ENCODE assay signal across 19 cellular contexts in the genomic region with DNA sequence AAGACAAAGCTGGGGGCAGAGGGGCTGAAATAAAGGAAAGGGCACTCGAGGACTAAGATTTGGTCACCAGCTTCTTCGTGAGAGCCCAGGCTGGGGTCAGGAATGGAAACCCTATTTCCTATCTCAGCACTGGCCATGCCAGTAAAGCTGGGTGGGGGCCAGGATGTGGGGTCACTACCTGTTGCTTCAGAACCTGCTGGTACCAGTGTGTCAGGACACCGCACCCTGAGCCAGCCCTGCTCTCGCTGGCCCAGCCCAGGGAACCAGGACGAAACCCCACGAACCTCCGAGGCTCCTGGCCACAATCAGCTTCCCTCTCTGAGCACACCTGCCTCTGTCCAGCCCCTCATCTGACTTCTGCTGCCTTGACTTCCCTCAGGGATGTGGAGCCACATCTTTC. TPM values are rescaled to one million over a fixed set of nuclear protein-coding genes. Genes with fewer than 3 reads are reported as not detected.
DNase-seq lines count a peak whose midpoint lies in the region; ATAC-seq and TF ChIP-seq lines count a peak whose summit lies in the region.
"Had no signal": no experiment of that assay in that cellular context is flagged by ENCODE, and none has a peak within 500 bp of the region (broad histone marks: within the 10 kb centered on the region; RNA-seq: fewer than 3 reads in every experiment).

No MANE protein-coding gene starts in this region.

- ATAC-seq in IMR-90 (ENCODE audit: low read depth): no peak
- ATAC-seq in aorta (ENCODE audit: low FRiP score): no peak
- no peak for ATAC-seq in T-helper 17 cell
- no peak for ATAC-seq in natural killer cell
- ATAC-seq: HCT116, K562 had no signal

- H2BK120ac ChIP-seq in IMR-90 (ENCODE audit: low read depth, low read length): no peak overlapping the region
- H2BK120ac ChIP-seq in mesenchymal stem cell (ENCODE audit: low read depth, low read length): no peak overlapping the region

- no peaks in the 10 kb centered on the region for H3K36me3 Mint-ChIP-seq in dendritic cell treated with granulocyte-macrophage colony-stimulating factor and Interleukin-4, amounts not matched to agents 40 ng/mL and 50 ng/mL, for 4 days (ENCODE audit: low read depth)
- H3K36me3 Mint-ChIP-seq in T-helper 17 cell (ENCODE audit: low read depth): peaks cover 8% of the 10 kb centered on the region
- H3K36me3 Mint-ChIP-seq in natural killer cell: no peaks in the 10 kb centered on the region
- H3K36me3 Mint-ChIP-seq: CD4-positive, CD25-positive, alpha-beta regulatory T cell; CD8-positive, alpha-beta memory T cell had no signal

- H3K27me3 ChIP-seq in IMR-90 (ENCODE audit: control insufficient read depth, insufficient read depth, low read length): peaks cover 3% of the 10 kb centered on the region; the same call in 1 of the 2 replicates
- H3K27me3 ChIP-seq in mesenchymal stem cell (ENCODE audit: control insufficient read depth in 1 of 2, insufficient read depth in 1 of 2, low read length in 2 of 2): peaks cover 0 to 6% of the 10 kb centered on the region in 2 experiments
- H3K27me3 ChIP-seq in aorta (ENCODE audit: control insufficient read depth in 1 of 2, insufficient read depth in 2 of 2, low read length in 1 of 2): no peaks in the 10 kb centered on the region

- no peak overlapping the region for H2BK20ac ChIP-seq in IMR-90 (ENCODE audit: low read depth, low read length)

- H3K79me1 ChIP-seq in IMR-90 (ENCODE audit: low read depth in 1 of 2, low read length in 2 of 2): peaks cover 0 to 9% of the 10 kb centered on the region in 2 experiments; a peak in 2 of 4 replicates
- H3K79me1 ChIP-seq in mesenchymal stem cell (replicated peaks; ENCODE audit: low read length, poor library complexity, severe bottlenecking): peaks cover 22% of the 10 kb centered on the region

- no peak overlapping the region for H3K4me2 ChIP-seq in IMR-90 (ENCODE audit: low read depth, low read length)
- H3K4me2 ChIP-seq in mesenchymal stem cell (ENCODE audit: low read length, poor library complexity, severe bottlenecking): no peak overlapping the region

- H3K36me3 ChIP-seq in IMR-90 (ENCODE audit: control insufficient read depth, insufficient read depth, low read length): no peaks in the 10 kb centered on the region
- peaks cover 0 to 12% of the 10 kb centered on the region in 2 experiments for H3K36me3 ChIP-seq in mesenchymal stem cell (ENCODE audit: control insufficient read depth in 1 of 2, insufficient read depth in 2 of 2, low read depth in 1 of 2, low read length in 2 of 2)
- H3K36me3 ChIP-seq in aorta (ENCODE audit: control insufficient read depth in 1 of 2, insufficient read depth in 2 of 2, low read length in 1 of 2): no peaks in the 10 kb centered on the region
- H3K36me3 ChIP-seq: BE2C had no signal

- no peak for TF ChIP-seq POLR2A in IMR-90 (IDR thresholded peaks at IDR 0.05; ENCODE audit: low read depth, low read length)

- H4K91ac ChIP-seq in IMR-90 (ENCODE audit: insufficient read depth, low read depth, low read length): no peak overlapping the region
- H4K91ac ChIP-seq in mesenchymal stem cell (ENCODE audit: low read length): no peak overlapping the region

- peaks cover 15% of the 10 kb centered on the region for H3K9me1 ChIP-seq in IMR-90 (ENCODE audit: insufficient read depth, low read length)

- H2AK9ac ChIP-seq in IMR-90 (replicated peaks; ENCODE audit: low read depth, low read length, poor library complexity): peak overlapping the region; percentile 35

- H3K4me3 Mint-ChIP-seq in dendritic cell treated with granulocyte-macrophage colony-stimulating factor and Interleukin-4, amounts not matched to agents 40 ng/mL and 50 ng/mL, for 4 days: no peak overlapping the region
- H3K4me3 Mint-ChIP-seq in T-helper 17 cell (no peak overlapping the region), natural killer cell (no peak overlapping the region)
- H3K4me3 Mint-ChIP-seq: CD4-positive, CD25-positive, alpha-beta regulatory T cell; CD8-positive, alpha-beta memory T cell had no signal

- H2BK15ac ChIP-seq in IMR-90 (ENCODE audit: low read depth, low read length) (no peak overlapping the region), mesenchymal stem cell (ENCODE audit: low read depth, poor library complexity, severe bottlenecking) (no peak overlapping the region)

- no peak overlapping the region for H3K27ac ChIP-seq in IMR-90 (ENCODE audit: insufficient read depth, low read length)
- H3K27ac ChIP-seq in mesenchymal stem cell (ENCODE audit: low read length, poor library complexity, severe bottlenecking): no peak overlapping the region
- no peak overlapping the region for H3K27ac ChIP-seq in aorta (ENCODE audit: low read depth in 1 of 2, low read length in 2 of 2)
- H3K27ac ChIP-seq: GM23248 had no signal

- H3K23ac ChIP-seq in IMR-90 (ENCODE audit: low read depth, low read length) (no peak overlapping the region), mesenchymal stem cell (ENCODE audit: low read length in 2 of 2) (no peak overlapping the region)

- POLR2A ChIA-PET in IMR-90 (lab: Charles Lee; ENCODE audit: unreplicated experiment): no interaction called here

- H4K20me1 ChIP-seq in IMR-90 (ENCODE audit: insufficient read depth, low read length): no peaks in the 10 kb centered on the region

- H2AFZ ChIP-seq in IMR-90 (replicated peaks; ENCODE audit: low read length, poor library complexity) (no peak overlapping the region), mesenchymal stem cell (ENCODE audit: low read depth, low read length) (no peak overlapping the region)

- no peak for TF ChIP-seq RAD21 in IMR-90 (IDR thresholded peaks at IDR 0.05; ENCODE audit: low read length)

- H3K18ac ChIP-seq in IMR-90 (ENCODE audit: low read depth, low read length) (no peak overlapping the region), mesenchymal stem cell (ENCODE audit: low read depth in 1 of 2, low read length in 2 of 2) (no peak overlapping the region)

- H3K14ac ChIP-seq in IMR-90 (replicated peaks; ENCODE audit: low read depth, low read length) (no peak overlapping the region), mesenchymal stem cell (ENCODE audit: low read length in 2 of 2) (no peak overlapping the region)

- H3K9me3 ChIP-seq in IMR-90 (ENCODE audit: control insufficient read depth, insufficient read depth, low read length) (no peaks in the 10 kb centered on the region), mesenchymal stem cell (ENCODE audit: control insufficient read depth, low read length) (no peaks in the 10 kb centered on the region), aorta (ENCODE audit: control insufficient read depth, low read length) (no peaks in the 10 kb centered on the region), T-helper 17 cell (ENCODE audit: control insufficient read depth, low read length, poor library complexity, severe bottlenecking) (no peaks in the 10 kb centered on the region)
- H3K9me3 ChIP-seq: BE2C had no signal

- peak overlapping the region; percentile 37 for H3K27ac Mint-ChIP-seq in dendritic cell treated with granulocyte-macrophage colony-stimulating factor and Interleukin-4, amounts not matched to agents 40 ng/mL and 50 ng/mL, for 4 days
- H3K27ac Mint-ChIP-seq in T-helper 17 cell: no peak overlapping the region
- no peak overlapping the region for H3K27ac Mint-ChIP-seq in natural killer cell
- H3K27ac Mint-ChIP-seq: CD8-positive, alpha-beta memory T cell had no signal

- DNase-seq in IMR-90 (no peak), mesenchymal stem cell (no peak), aorta (peak; percentile 40 to 54), T-helper 17 cell (no peak), middle frontal gyrus (ENCODE audit: extremely low spot score, low spot score) (no peak), natural killer cell (no peak)
- DNase-seq: ACHN; BE2C; C1 segment of cervical spinal cord; CD4-positive, CD25-positive, alpha-beta regulatory T cell; CD8-positive, alpha-beta memory T cell; COR-L47; DMS 273 treated with DMSO at 0.1 percent for 48 hours; DMS53; GM23248 had no signal

- H3K56ac ChIP-seq in IMR-90 (ENCODE audit: extremely low read depth, insufficient read depth, low read length): no peak overlapping the region

- no peak overlapping the region for H4K5ac ChIP-seq in IMR-90 (ENCODE audit: low read depth, low read length)

- no peak overlapping the region for H2BK12ac ChIP-seq in mesenchymal stem cell (ENCODE audit: low read length in 2 of 2)

- no peak overlapping the region for H4K8ac ChIP-seq in IMR-90 (ENCODE audit: low read depth in 2 of 2, low read length in 2 of 2)
- H4K8ac ChIP-seq in mesenchymal stem cell (ENCODE audit: low read length): no peak overlapping the region

- WGBS in IMR-90 (ENCODE audit: extremely low coverage in 2 of 2, insufficient read length in 1 of 2), 2 experiments: 100% methylated on average over 3 of the region's 7 CpGs; no CpG with 5 or more reads in 1 of the 2 experiments
- 93% methylated on average over 7 of the region's 7 CpGs for WGBS in mesenchymal stem cell
- 96 to 97% methylated on average over 7 of the region's 7 CpGs for WGBS in aorta, 2 donors

- H3K27me3 Mint-ChIP-seq in dendritic cell treated with granulocyte-macrophage colony-stimulating factor and Interleukin-4, amounts not matched to agents 40 ng/mL and 50 ng/mL, for 4 days: peaks cover 36% of the 10 kb centered on the region
- H3K27me3 Mint-ChIP-seq in T-helper 17 cell: peaks cover 39% of the 10 kb centered on the region
- peaks cover 21 to 27% of the 10 kb centered on the region in 2 donors for H3K27me3 Mint-ChIP-seq in natural killer cell (ENCODE audit: low read depth in 2 of 2)

- in situ Hi-C loops in IMR-90 (cut with MboI; ENCODE audit: low sequenced_read_pairs): no loop called here

- H2BK5ac ChIP-seq in IMR-90 (ENCODE audit: low read depth, low read length, poor library complexity, severe bottlenecking): no peak overlapping the region
- no peak overlapping the region for H2BK5ac ChIP-seq in mesenchymal stem cell (ENCODE audit: low read depth, low read length, poor library complexity, severe bottlenecking)

- TF ChIP-seq CTCF in IMR-90 (conservative IDR thresholded peaks at IDR 0.05; ENCODE audit: low read depth, low read length) (no peak), natural killer cell (IDR thresholded peaks at IDR 0.05) (no peak)

- H3K9ac ChIP-seq in IMR-90 (ENCODE audit: low read depth, low read length): no peak overlapping the region
- H3K9ac ChIP-seq in mesenchymal stem cell (ENCODE audit: low read length): no peak overlapping the region
- H3K9ac ChIP-seq: GM23248 had no signal

- no peak overlapping the region for H3K4me3 ChIP-seq in IMR-90 (ENCODE audit: insufficient read depth, low read depth, low read length)
- no peak overlapping the region for H3K4me3 ChIP-seq in mesenchymal stem cell (ENCODE audit: insufficient read depth in 1 of 2, low read depth in 1 of 2, low read length in 2 of 2)
- no peak overlapping the region for H3K4me3 ChIP-seq in aorta (ENCODE audit: low read length in 2 of 2)
- H3K4me3 ChIP-seq: GM23248, K562 had no signal

- BruUV-seq in IMR-90 (replicated peaks; lab: Mats Ljungman, UMichigan): no TSS peak

- CTCF ChIA-PET in IMR-90 (lab: Yijun Ruan, JAX): interaction anchor here (0.6 kb wide), 1 partner anchor 27 kb away, joined by 5 read pairs; no protein-coding TSS in a partner anchor

- dilution Hi-C loops in IMR-90 (cut with HindIII; ENCODE audit: low sequenced_read_pairs, unreplicated experiment): no loop called here

- intact Hi-C loops in IMR-90 (cut with micrococcal nuclease) (no loop called here), aorta (cut with DNase I) (no loop called here), natural killer cell (cut with micrococcal nuclease) (no loop called here)
- intact Hi-C loops in dendritic cell treated with granulocyte-macrophage colony-stimulating factor and Interleukin-4, amounts not matched to agents 40 ng/mL and 50 ng/mL, for 4 days (cut with micrococcal nuclease): no loop called here

- H2AK5ac ChIP-seq in IMR-90 (ENCODE audit: low read depth, low read length) (no peak overlapping the region), mesenchymal stem cell (ENCODE audit: low read length, severe bottlenecking) (peak overlapping the region; percentile 23)

- H3K4me1 ChIP-seq in IMR-90 (ENCODE audit: control insufficient read depth, insufficient read depth, low read length): peaks cover 13% of the 10 kb centered on the region
- H3K4me1 ChIP-seq in mesenchymal stem cell (ENCODE audit: control insufficient read depth, insufficient read depth, low read depth, low read length): peaks cover 27% of the 10 kb centered on the region
- H3K4me1 ChIP-seq in aorta (ENCODE audit: control insufficient read depth in 1 of 2, insufficient read depth in 2 of 2, low read length in 2 of 2): peaks cover 0 to 7% of the 10 kb centered on the region in 2 donors
- H3K4me1 ChIP-seq: BE2C had no signal

- no peaks in the 10 kb centered on the region for H3K9me3 Mint-ChIP-seq in dendritic cell treated with granulocyte-macrophage colony-stimulating factor and Interleukin-4, amounts not matched to agents 40 ng/mL and 50 ng/mL, for 4 days
- H3K9me3 Mint-ChIP-seq in natural killer cell: no peaks in the 10 kb centered on the region
- H3K9me3 Mint-ChIP-seq: CD8-positive, alpha-beta memory T cell had no signal

- peaks cover 47% of the 10 kb centered on the region for H3K4me1 Mint-ChIP-seq in dendritic cell treated with granulocyte-macrophage colony-stimulating factor and Interleukin-4, amounts not matched to agents 40 ng/mL and 50 ng/mL, for 4 days (ENCODE audit: low read depth)
- H3K4me1 Mint-ChIP-seq in T-helper 17 cell: peaks cover 12% of the 10 kb centered on the region
- H3K4me1 Mint-ChIP-seq in natural killer cell: no peaks in the 10 kb centered on the region

- H3K4ac ChIP-seq in IMR-90 (ENCODE audit: low read depth, low read length): no peak overlapping the region
- H3K4ac ChIP-seq in mesenchymal stem cell (ENCODE audit: low read depth in 1 of 2, low read length in 2 of 2): no peak overlapping the region

RNA-seq across cellular contexts. Expression of gene CDSN, which starts 2.1 kb away (rescaled TPM):
- not detected in 2 replicates for total RNA-seq in IMR-90 (2012; rRNA removed)
- polyA plus RNA-seq in IMR-90 (2012; rRNA removed): not detected in 2 replicates
- polyA plus RNA-seq in IMR-90 (2012; cell fraction: cytosol; rRNA removed): not detected in 2 replicates
- not detected in 2 replicates for polyA plus RNA-seq in IMR-90 (2012; cell fraction: nucleus; rRNA removed; ENCODE audit: low replicate concordance)
- not detected for polyA plus RNA-seq in mesenchymal stem cell (2013, experiment 1 of 2)
- polyA plus RNA-seq in mesenchymal stem cell (2013, experiment 2 of 2): not detected
- not detected for total RNA-seq in aorta
- polyA plus RNA-seq in aorta: not detected
- total RNA-seq in T-helper 17 cell: not detected
- not detected for total RNA-seq in natural killer cell
- total RNA-seq: CD4-positive, CD25-positive, alpha-beta regulatory T cell; CD8-positive, alpha-beta memory T cell; GM23248; K562 had no signal
- polyA plus RNA-seq: CD4-positive, CD25-positive, alpha-beta regulatory T cell; CD8-positive, alpha-beta memory T cell; GM23248; K562 had no signal

RNA-seq across cellular contexts. Expression of gene PSORS1C1, which starts 3.6 kb away (rescaled TPM):
- total RNA-seq in IMR-90 (2012; rRNA removed) (0.28 and 0.36 TPM in 2 replicates), aorta (1 to 10 TPM; 3.0 to 4.3 TPM), T-helper 17 cell (not detected), natural killer cell (not detected)
- polyA plus RNA-seq in IMR-90 (2012; rRNA removed) (1.1 and 2.1 TPM in 2 replicates), aorta (1 to 10 TPM; 1.6 to 6.8 TPM)
- polyA plus RNA-seq in IMR-90 (2012; cell fraction: cytosol; rRNA removed): 0.26 and 0.35 TPM in 2 replicates
- polyA plus RNA-seq in IMR-90 (2012; cell fraction: nucleus; rRNA removed; ENCODE audit: low replicate concordance): 3.6 and 6.3 TPM in 2 replicates
- 0.40 TPM for polyA plus RNA-seq in mesenchymal stem cell (2013, experiment 1 of 2)
- 0.68 TPM for polyA plus RNA-seq in mesenchymal stem cell (2013, experiment 2 of 2)
- total RNA-seq: CD4-positive, CD25-positive, alpha-beta regulatory T cell; CD8-positive, alpha-beta memory T cell; K562 had no signal
- polyA plus RNA-seq: CD4-positive, CD25-positive, alpha-beta regulatory T cell; CD8-positive, alpha-beta memory T cell had no signal

RNA-seq across cellular contexts. Expression of gene C6orf15, which starts 5.8 kb away (rescaled TPM):
- total RNA-seq in IMR-90 (2012; rRNA removed) (not detected in 2 replicates), aorta (not detected), T-helper 17 cell (not detected), natural killer cell (not detected)
- polyA plus RNA-seq in IMR-90 (2012; rRNA removed) (not detected in 2 replicates), aorta (not detected)
- not detected in 2 replicates for polyA plus RNA-seq in IMR-90 (2012; cell fraction: cytosol; rRNA removed)
- not detected in 2 replicates for polyA plus RNA-seq in IMR-90 (2012; cell fraction: nucleus; rRNA removed; ENCODE audit: low replicate concordance)
- polyA plus RNA-seq in mesenchymal stem cell (2013, experiment 1 of 2): not detected
- not detected for polyA plus RNA-seq in mesenchymal stem cell (2013, experiment 2 of 2)
- total RNA-seq: CD4-positive, CD25-positive, alpha-beta regulatory T cell; CD8-positive, alpha-beta memory T cell; GM23248; K562 had no signal
- polyA plus RNA-seq: CD4-positive, CD25-positive, alpha-beta regulatory T cell; CD8-positive, alpha-beta memory T cell; GM23248; K562 had no signal

RNA-seq across cellular contexts. Expression of gene PSORS1C2, which starts 20.7 kb away (rescaled TPM):
- total RNA-seq in IMR-90 (2012; rRNA removed) (not detected in 2 replicates), aorta (not detected), T-helper 17 cell (not detected), natural killer cell (not detected)
- polyA plus RNA-seq in IMR-90 (2012; rRNA removed) (not detected in 2 replicates), aorta (not detected)
- not detected in 2 replicates for polyA plus RNA-seq in IMR-90 (2012; cell fraction: cytosol; rRNA removed)
- polyA plus RNA-seq in IMR-90 (2012; cell fraction: nucleus; rRNA removed; ENCODE audit: low replicate concordance): 0.09 TPM in 1 of 2 replicates, not detected in the other
- polyA plus RNA-seq in mesenchymal stem cell (2013, experiment 1 of 2): not detected
- not detected for polyA plus RNA-seq in mesenchymal stem cell (2013, experiment 2 of 2)
- total RNA-seq: CD4-positive, CD25-positive, alpha-beta regulatory T cell; CD8-positive, alpha-beta memory T cell; GM23248; HT-29; K562 had no signal
- polyA plus RNA-seq: CD4-positive, CD25-positive, alpha-beta regulatory T cell; CD8-positive, alpha-beta memory T cell; GM23248; K562 had no signal

RNA-seq across cellular contexts. Expression of gene CCHCR1, which starts 39.4 kb away (rescaled TPM):
- total RNA-seq in IMR-90 (2012; rRNA removed) (16.1 and 22.0 TPM in 2 replicates), aorta (10 to 100 TPM; 13.7 to 23.2 TPM), T-helper 17 cell (10 to 100 TPM; 17.9 to 18.0 TPM), natural killer cell (10 to 100 TPM; 13.0 to 20.7 (median 16.9) TPM)
- polyA plus RNA-seq in IMR-90 (2012; rRNA removed) (13.1 and 14.2 TPM in 2 replicates), aorta (10 to 100 TPM in 1 of 2 donors, 1 to 10 TPM in 1; 7.0 to 21.3 TPM)
- polyA plus RNA-seq in IMR-90 (2012; cell fraction: cytosol; rRNA removed): 7.8 and 11.6 TPM in 2 replicates
- 45.9 and 57.1 TPM in 2 replicates for polyA plus RNA-seq in IMR-90 (2012; cell fraction: nucleus; rRNA removed; ENCODE audit: low replicate concordance)
- polyA plus RNA-seq in mesenchymal stem cell (2013, experiment 1 of 2): 4.9 TPM
- 4.5 TPM for polyA plus RNA-seq in mesenchymal stem cell (2013, experiment 2 of 2)

Comparison
In these comparisons a context has a peak if more than half of its experiments do, and no peak if none do; other contexts are left out.
1. DNase-seq: peak in aorta (2 of 2); none in IMR-90 (single experiment), mesenchymal stem cell (single experiment), T-helper 17 cell (0 of 3), middle frontal gyrus (single experiment) and natural killer cell (single experiment).